Comparison of ENCODE assay signal across 6 cellular contexts in genomic region chr1:183977717-183978116, GRCh38. TPM values are rescaled to one million over a fixed set of nuclear protein-coding genes. Genes with fewer than 3 reads are reported as not detected.
"Had no signal": no experiment of that assay in that cellular context is flagged by ENCODE, and none has a peak within 500 bp of the region (broad histone marks: within the 10 kb centered on the region; RNA-seq: fewer than 3 reads in every experiment).

No MANE protein-coding gene starts in this region.

- DNase-seq: GM23248, GOT3, HCEC 1CT, IMR-90, KBM-7 had no signal

- H2AFZ ChIP-seq: GM23248 had no signal

- H3K27ac ChIP-seq: GM23248 had no signal

- H3K9ac ChIP-seq: GM23248 had no signal

- H3K4me3 ChIP-seq: GM23248 had no signal

RNA-seq across cellular contexts. Expression of gene COLGALT2, which starts 59.8 kb away (rescaled TPM):
- total RNA-seq: HT-29 had no signal
